ENCODE assay signal across 12 cellular contexts in the genomic region with DNA sequence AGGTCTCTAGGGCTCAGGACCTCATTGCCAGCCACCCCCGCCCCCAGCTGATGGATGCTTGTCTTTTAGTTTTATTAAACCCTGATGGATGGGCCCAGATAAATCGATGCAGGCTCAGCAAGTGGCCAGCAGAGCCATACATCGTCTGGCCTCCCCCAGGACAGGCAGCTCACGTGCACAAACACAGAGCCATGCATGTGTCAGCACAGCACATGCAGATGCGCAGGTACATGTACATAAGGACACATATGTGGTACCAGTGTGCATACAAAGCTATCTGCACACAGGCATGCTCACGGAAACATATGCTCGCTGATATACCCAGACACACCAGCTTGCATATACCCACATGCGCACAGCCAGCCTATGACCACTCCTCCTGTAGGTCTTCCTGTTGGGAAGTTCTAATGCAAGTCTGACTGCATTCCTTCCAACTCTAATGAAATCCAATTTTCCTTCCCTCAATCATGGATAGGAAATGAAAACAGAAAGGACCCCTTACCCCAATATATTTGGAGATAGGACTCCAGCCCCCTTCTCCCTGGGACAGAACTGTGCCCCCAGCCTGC. TPM values are rescaled to one million over a fixed set of nuclear protein-coding genes. Genes with fewer than 3 reads are reported as not detected.
DNase-seq lines count a peak whose midpoint lies in the region; ATAC-seq and TF ChIP-seq lines count a peak whose summit lies in the region.
"Had no signal": no experiment of that assay in that cellular context is flagged by ENCODE, and none has a peak within 500 bp of the region (broad histone marks: within the 10 kb centered on the region; RNA-seq: fewer than 3 reads in every experiment).

No MANE protein-coding gene starts in this region.

- intact Hi-C loops in heart left ventricle (cut with DNase I), result loop anchor here in 1 of 10 donors (5.0 kb wide), 1 partner anchor 36 kb away; no protein-coding TSS in a partner anchor
- intact Hi-C loops in Right ventricle myocardium superior (cut with DNase I), result no loop called here
- intact Hi-C loops in dorsolateral prefrontal cortex (cut with DNase I), result no loop called here
- intact Hi-C loops in upper lobe of right lung (cut with DNase I), result no loop called here

- TF ChIP-seq POLR2A in heart left ventricle (IDR thresholded peaks at IDR 0.05), result no peak

- TF ChIP-seq CTCF in heart left ventricle (IDR thresholded peaks at IDR 0.05), result no peak
- TF ChIP-seq CTCF in dorsolateral prefrontal cortex (IDR thresholded peaks at IDR 0.05 in 54 of 56, conservative IDR thresholded peaks at IDR 0.05 in 2 of 56; ENCODE audit: low read depth in 1 of 56, partially characterized antibody in 56 of 56), result no peak
- no peak for TF ChIP-seq CTCF in upper lobe of right lung (IDR thresholded peaks at IDR 0.05)

- H3K27ac ChIP-seq in heart left ventricle (peak overlapping the region in 8 of 12 donors; percentile 62 to 88 (median 75)), dorsolateral prefrontal cortex (peak overlapping the region in 50 of 59 donors; percentile 29 to 97 (median 91)), upper lobe of right lung (no peak overlapping the region)

- WGBS in heart left ventricle, 4 donors, result 69 to 89% (median 86%) methylated on average over 6 to 8 of the region's 8 CpGs

- H3K9me3 ChIP-seq in heart left ventricle, result no peaks in the 10 kb centered on the region
- no peaks in the 10 kb centered on the region for H3K9me3 ChIP-seq in mucosa of stomach (ENCODE audit: control insufficient read depth, low read length)
- no peaks in the 10 kb centered on the region for H3K9me3 ChIP-seq in upper lobe of right lung
- H3K9me3 ChIP-seq in T-helper 17 cell (ENCODE audit: control insufficient read depth, low read length, poor library complexity, severe bottlenecking), result no peaks in the 10 kb centered on the region

- H3K27me3 ChIP-seq in heart left ventricle (peaks cover 0 to 23% (median 0%) of the 10 kb centered on the region in 9 donors), dorsolateral prefrontal cortex (no peaks in the 10 kb centered on the region), mucosa of stomach (ENCODE audit: control insufficient read depth, insufficient read depth, low read length) (peaks cover 12% of the 10 kb centered on the region), upper lobe of right lung (peaks cover 11% of the 10 kb centered on the region)

- H3K36me3 Mint-ChIP-seq in T-helper 17 cell (ENCODE audit: low read depth), result no peaks in the 10 kb centered on the region

- H3K36me3 ChIP-seq in heart left ventricle, result peaks cover 0 to 19% (median 0%) of the 10 kb centered on the region in 9 donors
- no peaks in the 10 kb centered on the region for H3K36me3 ChIP-seq in mucosa of stomach (ENCODE audit: control insufficient read depth, insufficient read depth, low read length)
- H3K36me3 ChIP-seq in upper lobe of right lung, result no peaks in the 10 kb centered on the region

- peak overlapping the region; percentile 42 for H3K9ac ChIP-seq in mucosa of stomach (ENCODE audit: low read length)

- peaks cover 41% of the 10 kb centered on the region for H3K4me1 Mint-ChIP-seq in T-helper 17 cell

- H3K27ac Mint-ChIP-seq in T-helper 17 cell, result no peak overlapping the region

- no peak for DNase-seq in heart left ventricle
- no peak for DNase-seq in Right ventricle myocardium superior
- no peak for DNase-seq in dorsolateral prefrontal cortex
- no peak for DNase-seq in upper lobe of right lung
- DNase-seq in T-helper 17 cell, result no peak
- DNase-seq in HUDEP-2 (lab: John Stamatoyannopoulos, UW; ENCODE audit: unreplicated experiment in 76 of 76), result no peak
- DNase-seq: 8988T, activated gamma-delta T cell treated with Interleukin-2 at 50 U/mL for 16 hours, GOT3 had no signal

- H3K4me1 ChIP-seq in heart left ventricle, result peaks cover 5 to 62% (median 39%) of the 10 kb centered on the region in 12 donors
- H3K4me1 ChIP-seq in mucosa of stomach (ENCODE audit: control insufficient read depth, insufficient read depth, low read length), result peaks cover 14% of the 10 kb centered on the region
- peaks cover 34% of the 10 kb centered on the region for H3K4me1 ChIP-seq in upper lobe of right lung

- peaks cover 23% of the 10 kb centered on the region for H3K27me3 Mint-ChIP-seq in T-helper 17 cell

- no peak overlapping the region for H3K4me3 Mint-ChIP-seq in T-helper 17 cell

- H3K4me3 ChIP-seq in heart left ventricle, result peak overlapping the region in 9 of 12 donors; percentile 24 to 63 (median 54)
- H3K4me3 ChIP-seq in dorsolateral prefrontal cortex, result peak overlapping the region in 36 of 59 donors; percentile 13 to 66 (median 52)
- H3K4me3 ChIP-seq in mucosa of stomach (ENCODE audit: low read length), result no peak overlapping the region
- peak overlapping the region; percentile 44 for H3K4me3 ChIP-seq in upper lobe of right lung
- H3K4me3 ChIP-seq: lung had no signal

- no peak for ATAC-seq in heart left ventricle
- no peak for ATAC-seq in Right ventricle myocardium superior (ENCODE audit: poor library complexity)
- ATAC-seq in upper lobe of right lung, result no peak
- ATAC-seq in T-helper 17 cell, result no peak
- ATAC-seq in HG03378 (IDR thresholded peaks at IDR 0.05; ENCODE audit: unreplicated experiment), result no peak

RNA-seq across cellular contexts. Expression of a gene that starts 0.9 kb away (rescaled TPM):
- total RNA-seq in heart left ventricle (10 to 100 TPM; 10.1 to 24.1 (median 13.1) TPM), Right ventricle myocardium superior (10.9 TPM), dorsolateral prefrontal cortex (100 to 1,000 TPM in 60 of 120 experiments, 10 to 100 TPM in 60; 24.6 to 285 (median 97.8) TPM), upper lobe of right lung (28.9 TPM), T-helper 17 cell (not detected)
- polyA plus RNA-seq in heart left ventricle, result 10 to 100 TPM in 1 of 2 donors, 1 to 10 TPM in 1; 7.5 to 15.8 TPM

RNA-seq across cellular contexts. Expression of a gene that starts 58.2 kb away (rescaled TPM):
- 10 to 100 TPM; 32.2 to 55.4 (median 42.4) TPM for total RNA-seq in heart left ventricle
- polyA plus RNA-seq in heart left ventricle, result 100 to 1,000 TPM in 1 of 2 donors, 10 to 100 TPM in 1; 36.1 to 106 TPM
- 31.1 TPM for total RNA-seq in Right ventricle myocardium superior
- total RNA-seq in dorsolateral prefrontal cortex, result 10 to 100 TPM; 41.8 to 80.3 (median 60.8) TPM
- 69.9 TPM for total RNA-seq in upper lobe of right lung
- 10 to 100 TPM; 44.0 to 47.6 TPM for total RNA-seq in T-helper 17 cell

Comparison
In these comparisons a context has a peak if more than half of its experiments do, and no peak if none do; other contexts are left out.
1. RNA of a gene that starts 0.9 kb away (total RNA-seq): 24.6 to 285 TPM in dorsolateral prefrontal cortex, 28.9 TPM in upper lobe of right lung (single experiment), 10.1 to 24.1 TPM in heart left ventricle and 10.9 TPM in Right ventricle myocardium superior (single experiment); not detected in T-helper 17 cell; every median in the first group is over 4 times any median in the second.